ENCODE assay signal across 1 cellular context in genomic region chr3:109195812-109196211, GRCh38.
TF ChIP-seq lines count a peak whose summit lies in the region.

No MANE protein-coding gene starts in this region.

TF ChIP-seq in endothelial cell of umbilical vein, 7 proteins besides CTCF, POLR2A, EP300 and RAD21:
- TF ChIP-seq GATA2 (IDR thresholded peaks at IDR 0.05; ENCODE audit: insufficient read depth, insufficient read length, low read depth, low read length) (no peak), EZH2 (IDR thresholded peaks at IDR 0.05; ENCODE audit: borderline replicate concordance, low read depth, low read length, severe bottlenecking) (no peak), FOS (IDR thresholded peaks at IDR 0.05; ENCODE audit: borderline replicate concordance, insufficient read depth, low read length) (no peak), POLR2AphosphoS5 (IDR thresholded peaks at IDR 0.05; ENCODE audit: insufficient read depth, low read depth, low read length) (no peak), JUN (IDR thresholded peaks at IDR 0.05; ENCODE audit: borderline replicate concordance, insufficient read depth, insufficient read length, low read depth) (peak; percentile 14), MYC (IDR thresholded peaks at IDR 0.05; ENCODE audit: low read depth, low read length) (no peak)
- TF ChIP-seq, protein P1, sequence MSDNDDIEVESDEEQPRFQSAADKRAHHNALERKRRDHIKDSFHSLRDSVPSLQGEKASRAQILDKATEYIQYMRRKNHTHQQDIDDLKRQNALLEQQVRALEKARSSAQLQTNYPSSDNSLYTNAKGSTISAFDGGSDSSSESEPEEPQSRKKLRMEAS (IDR thresholded peaks at IDR 0.05; ENCODE audit: insufficient read depth, insufficient read length) = no peak
TF ChIP-seq in endothelial cell of umbilical vein: peak in this region for 1.
